9 cellular contexts compared by ENCODE assay signal in the genomic region with DNA sequence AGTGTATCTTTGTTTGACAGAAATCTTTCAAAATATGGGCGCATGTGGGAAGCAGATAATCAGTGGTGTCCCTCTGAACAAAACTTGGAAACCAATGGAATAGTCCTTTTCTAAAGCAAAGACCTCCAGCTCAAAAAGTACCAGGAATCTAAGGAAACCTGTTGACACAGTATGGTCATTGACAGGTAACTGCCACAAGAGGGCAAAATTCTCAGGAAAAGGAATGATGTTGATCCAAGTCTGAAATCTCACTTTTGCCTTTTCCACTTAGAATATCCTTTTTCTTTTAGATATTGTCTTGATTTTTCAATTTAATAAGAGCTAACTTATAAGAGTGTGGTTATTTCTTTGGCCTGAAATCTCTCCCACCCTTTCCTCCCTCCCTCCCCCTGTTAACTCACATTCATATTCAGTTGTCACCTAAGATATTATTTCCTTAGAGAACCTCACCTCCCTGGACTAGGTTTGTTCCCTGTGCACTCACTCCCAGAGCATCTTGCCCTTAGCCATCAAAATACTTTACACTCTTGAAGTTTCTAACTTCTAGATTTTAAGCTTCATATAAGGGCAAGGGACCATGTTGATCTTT. TPM values are rescaled to one million over a fixed set of nuclear protein-coding genes. Genes with fewer than 3 reads are reported as not detected.
DNase-seq lines count a peak whose midpoint lies in the region; ATAC-seq, FAIRE-seq and TF ChIP-seq lines count a peak whose summit lies in the region.
"Had no signal": no experiment of that assay in that cellular context is flagged by ENCODE, and none has a peak within 500 bp of the region (broad histone marks: within the 10 kb centered on the region; RNA-seq: fewer than 3 reads in every experiment).

No MANE protein-coding gene starts in this region.

- no peaks in the 10 kb centered on the region for H3K79me2 ChIP-seq in smooth muscle cell (ENCODE audit: low read depth)

- H3K27me3 Mint-ChIP-seq in stimulated activated memory B cell treated with anti-CD40 and anti-IgM and Interleukin-4, amounts not matched to agents 10 μg/mL and 1 μg/mL and 100 μg/mL, for 72 hours, result no peaks in the 10 kb centered on the region

- no peaks in the 10 kb centered on the region for H3K36me3 Mint-ChIP-seq in stimulated activated memory B cell treated with anti-CD40 and anti-IgM and Interleukin-4, amounts not matched to agents 10 μg/mL and 1 μg/mL and 100 μg/mL, for 72 hours

- H3K9me3 Mint-ChIP-seq in stimulated activated memory B cell treated with anti-CD40 and anti-IgM and Interleukin-4, amounts not matched to agents 10 μg/mL and 1 μg/mL and 100 μg/mL, for 72 hours, result no peaks in the 10 kb centered on the region

- H3K4me1 ChIP-seq in smooth muscle cell (ENCODE audit: low read depth), result no peaks in the 10 kb centered on the region

- no peak overlapping the region for H3K4me2 ChIP-seq in smooth muscle cell

- no peak overlapping the region for H2AFZ ChIP-seq in smooth muscle cell (ENCODE audit: low read depth)

- peak; percentile 71 for TF ChIP-seq CTCF in fibroblast of the aortic adventitia (IDR thresholded peaks at IDR 0.05; ENCODE audit: insufficient read depth, low read length)
- peak; percentile 64 for TF ChIP-seq CTCF in smooth muscle cell (IDR thresholded peaks at IDR 0.05; ENCODE audit: borderline replicate concordance, insufficient read depth, poor library complexity, severe bottlenecking)

- no peaks in the 10 kb centered on the region for H3F3A ChIP-seq in smooth muscle cell (ENCODE audit: low read depth)

- no peaks in the 10 kb centered on the region for H3K36me3 ChIP-seq in smooth muscle cell (ENCODE audit: low read depth)

- no peaks in the 10 kb centered on the region for H3K9me3 ChIP-seq in smooth muscle cell (replicated peaks; ENCODE audit: low read depth)

- no peak for TF ChIP-seq POLR2A in H54 (IDR thresholded peaks at IDR 0.05; ENCODE audit: low read depth, low read length)

- no peak overlapping the region for H3K4me3 Mint-ChIP-seq in stimulated activated memory B cell treated with anti-CD40 and anti-IgM and Interleukin-4, amounts not matched to agents 10 μg/mL and 1 μg/mL and 100 μg/mL, for 72 hours

- no peaks in the 10 kb centered on the region for H3K4me1 Mint-ChIP-seq in stimulated activated memory B cell treated with anti-CD40 and anti-IgM and Interleukin-4, amounts not matched to agents 10 μg/mL and 1 μg/mL and 100 μg/mL, for 72 hours

- H3K4me3 ChIP-seq in fibroblast of the aortic adventitia (ENCODE audit: low read depth, low read length), result no peak overlapping the region
- H3K4me3 ChIP-seq in smooth muscle cell, result no peak overlapping the region

- ATAC-seq in stimulated activated memory B cell treated with anti-CD40 and anti-IgM and Interleukin-4, amounts not matched to agents 10 μg/mL and 1 μg/mL and 100 μg/mL, for 72 hours, result no peak
- no peak for ATAC-seq in HG02610 (IDR thresholded peaks at IDR 0.05; ENCODE audit: unreplicated experiment)

- no peak overlapping the region for H3K27ac ChIP-seq in smooth muscle cell (ENCODE audit: low read depth)

- WGBS in smooth muscle cell (ENCODE audit: low lambda C conversion rate), result 8% methylated on average over 1 of the region's 1 CpG

- DNase-seq in Ammon's horn (ENCODE audit: low spot score), result peak; percentile 17
- peak; percentile 53 for DNase-seq in H54 (ENCODE audit: insufficient read length, low spot score)
- DNase-seq in RCC 7860 (ENCODE audit: low spot score), result peak; percentile 33
- peak; percentile 64 for DNase-seq in fibroblast of the aortic adventitia (ENCODE audit: low read depth)
- DNase-seq in smooth muscle cell (lab: John Stamatoyannopoulos, UW; ENCODE audit: unreplicated experiment), result no peak
- no peak for DNase-seq in RPMI8226

- FAIRE-seq in H54 (lab: Jason Lieb, UNC), result peak; percentile 88
- FAIRE-seq in RCC 7860 (lab: Jason Lieb, UNC), result peak; percentile 74

- H3K9ac ChIP-seq in smooth muscle cell (ENCODE audit: low read depth), result no peak overlapping the region

- H4K20me1 ChIP-seq in smooth muscle cell (ENCODE audit: low read depth), result no peaks in the 10 kb centered on the region

- no peaks in the 10 kb centered on the region for H3K27me3 ChIP-seq in smooth muscle cell (ENCODE audit: low read depth)

- no peak overlapping the region for H3K27ac Mint-ChIP-seq in stimulated activated memory B cell treated with anti-CD40 and anti-IgM and Interleukin-4, amounts not matched to agents 10 μg/mL and 1 μg/mL and 100 μg/mL, for 72 hours

RNA-seq across cellular contexts. Expression of gene BARX1, which starts 59.0 kb away (rescaled TPM):
- total RNA-seq in fibroblast of the aortic adventitia (ENCODE audit: low replicate concordance), result 0.09 TPM in 1 of 2 replicates, not detected in the other
- total RNA-seq in smooth muscle cell, result 3.2 and 6.1 TPM in 2 replicates
- 6.1 and 11.5 TPM in 2 replicates for polyA plus RNA-seq in smooth muscle cell
- total RNA-seq: subcutaneous adipose tissue had no signal

Comparison
In these comparisons a context has a peak if more than half of its experiments do, and no peak if none do; other contexts are left out.
1. DNase-seq: peak in Ammon's horn (single experiment), H54 (single experiment), RCC 7860 (single experiment) and fibroblast of the aortic adventitia (single experiment); none in smooth muscle cell (single experiment) and RPMI8226 (single experiment).